Comparison of ENCODE assay signal across 16 cellular contexts in the genomic region with DNA sequence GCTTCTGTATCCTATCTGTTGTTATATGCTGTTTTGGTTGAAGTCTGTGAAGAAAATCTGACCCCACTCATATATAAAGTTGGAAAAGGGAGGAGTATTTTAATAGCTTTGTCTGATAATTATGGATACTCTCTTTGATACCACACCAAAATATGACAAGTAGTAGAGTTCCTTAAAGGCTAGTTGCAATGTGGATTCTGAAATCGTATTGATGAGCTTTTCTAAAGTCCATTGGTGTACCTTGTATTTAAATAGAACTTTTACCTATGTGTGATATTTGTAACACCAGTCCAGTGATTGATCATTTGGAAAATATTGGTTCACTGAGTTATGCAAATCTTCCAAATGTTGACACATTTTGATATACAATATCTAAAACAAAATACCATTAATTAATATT. TPM values are rescaled to one million over a fixed set of nuclear protein-coding genes. Genes with fewer than 3 reads are reported as not detected.
DNase-seq lines count a peak whose midpoint lies in the region; TF ChIP-seq lines count a peak whose summit lies in the region.
"Had no signal": no experiment of that assay in that cellular context is flagged by ENCODE, and none has a peak within 500 bp of the region (broad histone marks: within the 10 kb centered on the region; RNA-seq: fewer than 3 reads in every experiment).

No MANE protein-coding gene starts in this region.

- H3K4me1 ChIP-seq in GM23248 (ENCODE audit: insufficient read depth) (0 out of 2 replicates have a peak, but pooled peaks cover 3% of the 10 kb centered on the region), PC-9 (replicated peaks; ENCODE audit: insufficient read depth) (peaks cover 14% of the 10 kb centered on the region), MM.1S (ENCODE audit: low read length) (peaks cover 20% of the 10 kb centered on the region), thyroid gland (no peaks in the 10 kb centered on the region)
- H3K4me1 ChIP-seq: Peyer's patch had no signal

- H3K27me3 ChIP-seq in GM23248 (replicated peaks; ENCODE audit: insufficient read depth) (no peaks in the 10 kb centered on the region), PC-9 (ENCODE audit: insufficient read depth, low read depth) (no peaks in the 10 kb centered on the region), MM.1S (replicated peaks; ENCODE audit: insufficient read depth, low read length) (no peaks in the 10 kb centered on the region), thyroid gland (no peaks in the 10 kb centered on the region)
- H3K27me3 ChIP-seq: Peyer's patch had no signal

- no peak for TF ChIP-seq POLR2A in thyroid gland (IDR thresholded peaks at IDR 0.05)

- H3K27ac ChIP-seq in GM23248, result peak overlapping the region; percentile 11; the same call in 1 of the 2 replicates
- 0 out of 2 replicates have a peak overlapping the region, but pooled peaks have one; percentile 11 for H3K27ac ChIP-seq in PC-9
- H3K27ac ChIP-seq in MM.1S (ENCODE audit: low read length), result no peak overlapping the region
- no peak overlapping the region for H3K27ac ChIP-seq in thyroid gland
- H3K27ac ChIP-seq: Peyer's patch had no signal

- no peak overlapping the region for H3K4me3 ChIP-seq in GM23248
- H3K4me3 ChIP-seq in PC-9, result no peak overlapping the region
- no peak overlapping the region for H3K4me3 ChIP-seq in MM.1S (ENCODE audit: low read length)
- no peak overlapping the region for H3K4me3 ChIP-seq in thyroid gland (replicated peaks in 1 of 3)
- H3K4me3 ChIP-seq: Peyer's patch had no signal

- H3K9ac ChIP-seq in GM23248, result no peak overlapping the region
- no peak overlapping the region for H3K9ac ChIP-seq in MM.1S (ENCODE audit: low read length)

- H3K79me2 ChIP-seq in GM23248 (ENCODE audit: insufficient read depth), result peaks cover 2% of the 10 kb centered on the region; the same call in 1 of the 2 replicates
- H3K79me2 ChIP-seq in PC-9 (ENCODE audit: low read depth), result peaks cover 7% of the 10 kb centered on the region
- H3K79me2 ChIP-seq in MM.1S (ENCODE audit: low read length), result peaks cover 10% of the 10 kb centered on the region

- peak overlapping the region; percentile 97 for H3K4me3 Mint-ChIP-seq in activated T-cell treated with anti-CD3 and anti-CD28 coated beads, Interleukin-2, amount 50 U/mL, for 24 hours
- H3K4me3 Mint-ChIP-seq in neural crest cell, result peak overlapping the region; percentile 54

- no peaks in the 10 kb centered on the region for H3K27me3 Mint-ChIP-seq in activated T-cell treated with anti-CD3 and anti-CD28 coated beads, Interleukin-2, amount 50 U/mL, for 24 hours
- no peaks in the 10 kb centered on the region for H3K27me3 Mint-ChIP-seq in neural crest cell (ENCODE audit: low read depth)

- BruUV-seq in PC-9 (replicated peaks; lab: Mats Ljungman, UMichigan), result no TSS peak

- H3K36me3 ChIP-seq in GM23248 (ENCODE audit: low read depth) (peaks cover 31% of the 10 kb centered on the region), PC-9 (ENCODE audit: low read depth) (peaks cover 34% of the 10 kb centered on the region), MM.1S (replicated peaks; ENCODE audit: insufficient read depth, low read length) (peaks cover 11% of the 10 kb centered on the region; the same call in 1 of the 2 replicates), thyroid gland (peaks cover 29 to 43% of the 10 kb centered on the region in 2 donors)

- H3K9me3 Mint-ChIP-seq in activated T-cell treated with anti-CD3 and anti-CD28 coated beads, Interleukin-2, amount 50 U/mL, for 24 hours, result no peaks in the 10 kb centered on the region
- H3K9me3 Mint-ChIP-seq in neural crest cell, result no peaks in the 10 kb centered on the region

- peaks cover 86% of the 10 kb centered on the region for H3K36me3 Mint-ChIP-seq in activated T-cell treated with anti-CD3 and anti-CD28 coated beads, Interleukin-2, amount 50 U/mL, for 24 hours (ENCODE audit: low read depth)
- peaks cover 36% of the 10 kb centered on the region for H3K36me3 Mint-ChIP-seq in neural crest cell (ENCODE audit: low read depth)

- CTCF ChIA-PET in PC-9 (lab: Charles Lee), result no interaction called here

- in situ Hi-C loops in GM23248 (cut with MboI), result no loop called here

- H3K9me2 ChIP-seq in GM23248 (ENCODE audit: insufficient read depth) (no peaks in the 10 kb centered on the region), PC-9 (ENCODE audit: insufficient read depth) (no peaks in the 10 kb centered on the region), MM.1S (replicated peaks; ENCODE audit: insufficient read depth, low read length) (no peaks in the 10 kb centered on the region)

- no peak for DNase-seq in activated T-cell treated with anti-CD3 and anti-CD28 coated beads, Interleukin-2, amount 50 U/mL, for 24 hours
- DNase-seq in activated T-cell treated with anti-CD3 and anti-CD28 coated beads, Interleukin-2, amount 50 U/mL, for 1 hour, result no peak
- DNase-seq in GM23248 (no peak), PC-9 (no peak), neural crest cell (ENCODE audit: low read depth, low spot score) (no peak), MM.1S (no peak), thyroid gland (no peak)
- DNase-seq: AML-193, DMS79 treated with DMSO at 0.1 percent for 48 hours, GOT3, NCI-H187 treated with DMSO at 0.1 percent for 48 hours, NCI-H2171, NCI-H446 treated with DMSO at 0.1 percent for 48 hours, NCI-H748 treated with DMSO at 0.1 percent for 48 hours, Peyer's patch, SHP77 had no signal

- peak overlapping the region; percentile 100 for H3K27ac Mint-ChIP-seq in activated T-cell treated with anti-CD3 and anti-CD28 coated beads, Interleukin-2, amount 50 U/mL, for 24 hours
- no peak overlapping the region for H3K27ac Mint-ChIP-seq in neural crest cell (ENCODE audit: unreplicated experiment)

- H4K20me1 ChIP-seq in GM23248 (ENCODE audit: insufficient read depth), result no peaks in the 10 kb centered on the region; the same call in 1 of the 2 replicates
- H4K20me1 ChIP-seq in PC-9 (ENCODE audit: insufficient read depth), result peaks cover 31% of the 10 kb centered on the region
- H4K20me1 ChIP-seq in MM.1S (ENCODE audit: insufficient read depth, low read length), result peaks cover 25% of the 10 kb centered on the region

- TF ChIP-seq CTCF in PC-9 (conservative IDR thresholded peaks at IDR 0.05) (no peak), neural crest cell (conservative IDR thresholded peaks at IDR 0.05) (no peak), MM.1S (IDR thresholded peaks at IDR 0.05; ENCODE audit: low read length) (no peak), thyroid gland (IDR thresholded peaks at IDR 0.05) (no peak)

- H3K9me3 ChIP-seq in GM23248 (ENCODE audit: low read depth) (no peaks in the 10 kb centered on the region), PC-9 (ENCODE audit: insufficient read depth, low read depth) (no peaks in the 10 kb centered on the region), MM.1S (replicated peaks; ENCODE audit: insufficient read depth, low read length) (no peaks in the 10 kb centered on the region), thyroid gland (no peaks in the 10 kb centered on the region)
- H3K9me3 ChIP-seq: Peyer's patch had no signal

- peaks cover 19% of the 10 kb centered on the region for H3K4me1 Mint-ChIP-seq in activated T-cell treated with anti-CD3 and anti-CD28 coated beads, Interleukin-2, amount 50 U/mL, for 24 hours (ENCODE audit: low read depth)
- H3K4me1 Mint-ChIP-seq in neural crest cell, result peaks cover 19% of the 10 kb centered on the region

- H3F3A ChIP-seq in GM23248 (ENCODE audit: insufficient read depth) (peaks cover 68% of the 10 kb centered on the region), PC-9 (ENCODE audit: insufficient read depth, low read depth) (peaks cover 55% of the 10 kb centered on the region), MM.1S (ENCODE audit: insufficient read depth, low read length) (peaks cover 50% of the 10 kb centered on the region)

- H3K4me2 ChIP-seq in GM23248 (ENCODE audit: unreplicated experiment), result no peak overlapping the region
- H3K4me2 ChIP-seq in PC-9, result no peak overlapping the region
- no peak overlapping the region for H3K4me2 ChIP-seq in MM.1S (ENCODE audit: low read depth, low read length)

- intact Hi-C loops in PC-9 (cut with micrococcal nuclease; ENCODE audit: unreplicated experiment), result loop anchor here (10.0 kb wide), 2 partner anchors 215 to 1325 kb away; a partner anchor contains a TSS
- intact Hi-C loops in thyroid gland (cut with DNase I), result no loop called here

- POLR2A ChIA-PET in PC-9 (lab: Charles Lee; ENCODE audit: unreplicated experiment), result interaction anchor here (0.7 kb wide), 1 partner anchor 24 kb away, joined by 3 read pairs; no protein-coding TSS in a partner anchor

- H2AFZ ChIP-seq in GM23248, result no peak overlapping the region
- H2AFZ ChIP-seq in PC-9, result no peak overlapping the region
- no peak overlapping the region for H2AFZ ChIP-seq in MM.1S (ENCODE audit: low read length)

- 96 to 98% methylated on average over 1 of the region's 1 CpG for WGBS in GM23248 (ENCODE audit: low coverage in 1 of 2, low lambda C conversion rate in 2 of 2, missing lambda C conversion rate in 2 of 2), 2 experiments
- 89 to 96% methylated on average over 1 of the region's 1 CpG for WGBS in thyroid gland, 2 donors

RNA-seq across cellular contexts. Expression of a gene that starts 7.7 kb away (rescaled TPM):
- 344 and 358 TPM in 2 replicates for total RNA-seq in GM23248 (2014; rRNA removed; shearing (Covaris generic))
- 143 and 166 TPM in 2 replicates for polyA plus RNA-seq in GM23248 (2016; fragmentation: Nextera tagmentation; extraction: Ambion mirVana)
- 234 and 352 TPM in 2 replicates for total RNA-seq in PC-9 (2021)
- 479 and 498 TPM in 2 replicates for total RNA-seq in neural crest cell
- 100 to 1,000 TPM; 162 to 625 (median 223) TPM for total RNA-seq in thyroid gland

RNA-seq across cellular contexts. Expression of a gene that starts 8.1 kb away (rescaled TPM):
- 4.2 and 5.6 TPM in 2 replicates for total RNA-seq in GM23248 (2014; rRNA removed; shearing (Covaris generic))
- 0.90 and 0.96 TPM in 2 replicates for polyA plus RNA-seq in GM23248 (2016; fragmentation: Nextera tagmentation; extraction: Ambion mirVana)
- total RNA-seq in PC-9 (2021), result 7.4 and 8.3 TPM in 2 replicates
- total RNA-seq in neural crest cell, result 15.7 and 18.3 TPM in 2 replicates
- total RNA-seq in thyroid gland, result 10 to 100 TPM; 14.6 to 24.4 (median 17.3) TPM

RNA-seq across cellular contexts. Expression of a gene that starts 35.4 kb away (rescaled TPM):
- total RNA-seq in GM23248 (2014; rRNA removed; shearing (Covaris generic)), result 14.9 and 16.9 TPM in 2 replicates
- polyA plus RNA-seq in GM23248 (2016; fragmentation: Nextera tagmentation; extraction: Ambion mirVana), result 9.3 and 10.4 TPM in 2 replicates
- total RNA-seq in PC-9 (2021) (14.4 and 19.5 TPM in 2 replicates), neural crest cell (24.3 and 24.8 TPM in 2 replicates), thyroid gland (1 to 10 TPM; 4.4 to 8.1 (median 5.3) TPM)

RNA-seq across cellular contexts. Expression of a gene that starts 35.6 kb away (rescaled TPM):
- total RNA-seq in GM23248 (2014; rRNA removed; shearing (Covaris generic)), result 12.1 and 14.5 TPM in 2 replicates
- 11.0 and 12.1 TPM in 2 replicates for polyA plus RNA-seq in GM23248 (2016; fragmentation: Nextera tagmentation; extraction: Ambion mirVana)
- 15.0 and 18.3 TPM in 2 replicates for total RNA-seq in PC-9 (2021)
- 33.8 and 34.0 TPM in 2 replicates for total RNA-seq in neural crest cell
- 10 to 100 TPM; 14.9 to 26.9 (median 20.7) TPM for total RNA-seq in thyroid gland

RNA-seq across cellular contexts. Expression of a gene that starts 57.1 kb away (rescaled TPM):
- not detected in 2 replicates for total RNA-seq in GM23248 (2014; rRNA removed; shearing (Covaris generic))
- polyA plus RNA-seq in GM23248 (2016; fragmentation: Nextera tagmentation; extraction: Ambion mirVana), result not detected in 2 replicates
- total RNA-seq in PC-9 (2021) (0.44 TPM in 1 of 2 replicates, not detected in the other), neural crest cell (0.18 TPM in 1 of 2 replicates, not detected in the other), thyroid gland (not detected)
- total RNA-seq: Peyer's patch had no signal

Comparison
In these comparisons a context has a peak if more than half of its experiments do, and no peak if none do; other contexts are left out.
1. H3K27ac ChIP-seq: peak in GM23248 (single experiment) and PC-9 (single experiment); none in MM.1S (single experiment) and thyroid gland (0 of 3).